ENCODE assay signal across 8 cellular contexts in genomic region chr5:73565166-73565968, GRCh38. TPM values are rescaled to one million over a fixed set of nuclear protein-coding genes. Genes with fewer than 3 reads are reported as not detected.
DNase-seq lines count a peak whose midpoint lies in the region; ATAC-seq and TF ChIP-seq lines count a peak whose summit lies in the region.

ANKRA2 (minus strand) TSS chr5:73565639; CDS start chr5:73562881, 2,758 bp downstream.
UTP15 (plus strand) TSS chr5:73565743; CDS start chr5:73567345, 1,602 bp downstream.

- H3K4me1 ChIP-seq in ovary (ENCODE audit: insufficient read depth) (peaks cover 5% of the 10 kb centered on the region), thyroid gland (peaks cover 22 to 30% of the 10 kb centered on the region in 2 donors)

- H3K27me3 ChIP-seq in ovary (no peaks in the 10 kb centered on the region), thyroid gland (no peaks in the 10 kb centered on the region)

- DNase-seq in GM12865 (ENCODE audit: low read depth) (peak; percentile 99), NCI-H1417 treated with DMSO at 0.1 percent for 48 hours (lab: John Stamatoyannopoulos, UW) (peak; percentile 64), SW480 (ENCODE audit: low spot score) (peak; percentile 93), Right ventricle myocardium inferior (ENCODE audit: missing footprints) (peak; percentile 100), ovary (peak; percentile 99 to 100 (median 99)), thyroid gland (peak; percentile 99 to 100)
- peak; percentile 99 for DNase-seq in activated naive CD8-positive, alpha-beta T cell treated with anti-CD3 and anti-CD28 coated beads, Interleukin-2, amount 50 U/mL, for 24 hours

- H3K36me3 ChIP-seq in ovary (no peaks in the 10 kb centered on the region), thyroid gland (peaks cover 11 to 16% of the 10 kb centered on the region in 2 donors)

- no peaks in the 10 kb centered on the region for H3K27me3 Mint-ChIP-seq in activated naive CD8-positive, alpha-beta T cell treated with anti-CD3 and anti-CD28 coated beads, Interleukin-2, amount 50 U/mL, for 24 hours

- H3K27ac Mint-ChIP-seq in activated naive CD8-positive, alpha-beta T cell treated with anti-CD3 and anti-CD28 coated beads, Interleukin-2, amount 50 U/mL, for 24 hours, result peak within 1 kb of the TSS; percentile 96

- intact Hi-C loops in Right ventricle myocardium inferior (cut with DNase I) (loop anchor here (10.0 kb wide), 1 partner anchor 1199 kb away; the partner anchor contains the start of genes GFM2 and NSA2), ovary (cut with DNase I) (no loop called here), thyroid gland (cut with DNase I) (no loop called here)

- peaks cover 42% of the 10 kb centered on the region for H3K4me1 Mint-ChIP-seq in activated naive CD8-positive, alpha-beta T cell treated with anti-CD3 and anti-CD28 coated beads, Interleukin-2, amount 50 U/mL, for 24 hours

- peaks cover 24% of the 10 kb centered on the region for H3K36me3 Mint-ChIP-seq in activated naive CD8-positive, alpha-beta T cell treated with anti-CD3 and anti-CD28 coated beads, Interleukin-2, amount 50 U/mL, for 24 hours (ENCODE audit: low read depth)

- peak; percentile 95 for ATAC-seq in HG02763 (IDR thresholded peaks at IDR 0.05; ENCODE audit: unreplicated experiment)
- peak; percentile 97 for ATAC-seq in activated naive CD8-positive, alpha-beta T cell treated with anti-CD3 and anti-CD28 coated beads, Interleukin-2, amount 50 U/mL, for 24 hours
- peak; percentile 99 for ATAC-seq in Right ventricle myocardium inferior

- no peaks in the 10 kb centered on the region for H3K9me3 ChIP-seq in ovary
- no peaks in the 10 kb centered on the region for H3K9me3 ChIP-seq in thyroid gland

- TF ChIP-seq EP300 in ovary (IDR thresholded peaks at IDR 0.05), result peak; percentile 44

- WGBS in ovary, 3 donors, result 0% methylated on average over 60 of the region's 60 CpGs
- 0% methylated on average over 48 to 49 of the region's 60 CpGs for WGBS in thyroid gland, 2 donors

- H3K4me3 Mint-ChIP-seq in activated naive CD8-positive, alpha-beta T cell treated with anti-CD3 and anti-CD28 coated beads, Interleukin-2, amount 50 U/mL, for 24 hours, result peak within 1 kb of the TSS; percentile 91

- TF ChIP-seq POLR2A in ovary (IDR thresholded peaks at IDR 0.05), result peak; percentile 70
- TF ChIP-seq POLR2A in thyroid gland (IDR thresholded peaks at IDR 0.05), result peak in 1 of 2 donors; percentile 68

- TF ChIP-seq CTCF in GM12865 (IDR thresholded peaks at IDR 0.05; ENCODE audit: insufficient read depth, low read depth, low read length, missing control alignments) (no peak), ovary (IDR thresholded peaks at IDR 0.05) (peak in 1 of 3 donors; percentile 8), thyroid gland (IDR thresholded peaks at IDR 0.05) (no peak)

- H3K4me3 ChIP-seq in GM12865 (ENCODE audit: low read depth, low read length), result peak within 1 kb of the TSS; percentile 69
- peak within 1 kb of the TSS; percentile 63 for H3K4me3 ChIP-seq in ovary
- peak within 1 kb of the TSS; percentile 64 to 79 (median 65) for H3K4me3 ChIP-seq in thyroid gland (replicated peaks in 1 of 3)

- peak within 1 kb of the TSS; percentile 65 to 89 for H3K27ac ChIP-seq in ovary
- peak within 1 kb of the TSS; percentile 85 to 91 (median 88) for H3K27ac ChIP-seq in thyroid gland

- no peaks in the 10 kb centered on the region for H3K9me3 Mint-ChIP-seq in activated naive CD8-positive, alpha-beta T cell treated with anti-CD3 and anti-CD28 coated beads, Interleukin-2, amount 50 U/mL, for 24 hours

RNA-seq across cellular contexts. Expression of gene ANKRA2, which starts in this region (rescaled TPM):
- total RNA-seq in Right ventricle myocardium inferior, result 14.4 TPM
- 10 to 100 TPM; 22.3 to 44.2 (median 23.1) TPM for total RNA-seq in ovary
- 10 to 100 TPM; 25.5 to 28.3 TPM for polyA plus RNA-seq in ovary
- total RNA-seq in thyroid gland, result 10 to 100 TPM; 43.1 to 82.1 (median 65.0) TPM

RNA-seq across cellular contexts. Expression of gene UTP15, which starts in this region (rescaled TPM):
- total RNA-seq in Right ventricle myocardium inferior (11.0 TPM), ovary (10 to 100 TPM in 6 of 7 donors, 1 to 10 TPM in 1; 8.5 to 28.0 (median 16.2) TPM), thyroid gland (10 to 100 TPM; 20.6 to 35.1 (median 30.7) TPM)
- 1 to 10 TPM; 3.5 to 7.6 TPM for polyA plus RNA-seq in ovary

Comparison
In these comparisons a context has a peak if more than half of its experiments do, and no peak if none do; other contexts are left out.
1. Peak in every context shown above with its lines: DNase-seq, ATAC-seq, H3K4me3 ChIP-seq and H3K27ac ChIP-seq.